In the genomic region with DNA sequence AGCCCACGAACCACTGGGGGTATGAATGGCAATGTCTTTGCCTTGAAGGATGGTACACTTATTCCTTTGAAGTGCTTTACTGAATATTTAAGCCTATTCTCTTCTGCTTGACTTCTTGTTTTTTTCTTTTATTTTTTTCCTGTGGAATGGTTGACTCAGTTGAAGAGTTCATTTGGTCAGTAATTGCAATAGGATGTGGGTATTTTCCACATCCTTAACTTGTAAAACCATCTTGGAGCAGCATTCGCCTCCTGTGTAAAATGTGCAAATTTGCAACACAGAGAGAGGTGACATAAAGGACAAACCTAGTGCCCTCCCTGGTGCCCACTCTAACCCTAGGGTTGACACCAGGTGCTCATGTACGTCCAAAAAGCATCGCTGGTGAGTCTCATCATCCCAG, we compare ENCODE assay signal across 29 cellular contexts.
DNase-seq lines count a peak whose midpoint lies in the region; ATAC-seq and TF ChIP-seq lines count a peak whose summit lies in the region.
"Had no signal": no experiment of that assay in that cellular context is flagged by ENCODE, and none has a peak within 500 bp of the region (broad histone marks: within the 10 kb centered on the region; RNA-seq: fewer than 3 reads in every experiment).

No MANE protein-coding gene starts in this region.

- H3K27me3 ChIP-seq in PC-3 (ENCODE audit: low read length) = no peaks in the 10 kb centered on the region
- H3K27me3 ChIP-seq: BLaER1, neural progenitor cell, testis had no signal

- BruUV-seq in PC-3 (replicated peaks; lab: Mats Ljungman, UMichigan) = no TSS peak

- POLR2A ChIA-PET in PC-3 (lab: Charles Lee; ENCODE audit: unreplicated experiment) = interaction anchor here (0.6 kb wide), 1 partner anchor 264 kb away, joined by 6 read pairs; no protein-coding TSS in a partner anchor
- POLR2A ChIA-PET in activated naive CD8-positive, alpha-beta T cell treated with anti-CD3 and anti-CD28 coated beads, Interleukin-2, amount 10 ng/mL, durations not matched to agents 7 days and 5 days (lab: Charles Lee) = interaction anchor here (0.7 to 4.1 kb wide), 4 partner anchors 20 to 345 kb away, joined by 3 to 24 read pairs (median 4); no protein-coding TSS in a partner anchor

- no peak for TF ChIP-seq CTCF in PC-3 (conservative IDR thresholded peaks at IDR 0.05; ENCODE audit: low read depth, low read length)

- no peaks in the 10 kb centered on the region for H4K20me1 ChIP-seq in PC-3 (ENCODE audit: low read length)
- H4K20me1 ChIP-seq: BLaER1 had no signal

- CTCF ChIA-PET in PC-3 (lab: Charles Lee) = no interaction called here

- H3K27me3 Mint-ChIP-seq in activated naive CD8-positive, alpha-beta T cell treated with anti-CD3 and anti-CD28 coated beads, Interleukin-2, amount 10 ng/mL, durations not matched to agents 7 days and 5 days = no peaks in the 10 kb centered on the region

- H3K4me2 ChIP-seq in PC-3 (ENCODE audit: low read length) = no peak overlapping the region
- H3K4me2 ChIP-seq: BLaER1, KMS-11, neural progenitor cell had no signal

- peaks cover 24% of the 10 kb centered on the region for H3K4me1 ChIP-seq in PC-3 (ENCODE audit: insufficient read depth, low read length)
- H3K4me1 ChIP-seq: parathyroid adenoma, testis had no signal

- no peak overlapping the region for H2AFZ ChIP-seq in PC-3 (ENCODE audit: low read length)
- H2AFZ ChIP-seq: neural progenitor cell, parathyroid adenoma had no signal

- no peaks in the 10 kb centered on the region for H3K36me3 ChIP-seq in PC-3 (ENCODE audit: low read depth, low read length)
- H3K36me3 ChIP-seq: BLaER1, neural progenitor cell, WERI-Rb-1 had no signal

- DNase-seq in activated naive CD4-positive, alpha-beta T cell treated with anti-CD3 and anti-CD28 coated beads, Interleukin-2, amount 50 U/mL, for 72 hours (ENCODE audit: low spot score in 2 of 2) = no peak
- no peak for DNase-seq in activated naive CD4-positive, alpha-beta T cell treated with Interleukin-2 at 50 U/mL for 16 hours
- DNase-seq in PC-3 (no peak), midbrain (lab: John Stamatoyannopoulos, UW) (no peak), occipital lobe (lab: John Stamatoyannopoulos, UW) (no peak)
- DNase-seq in activated naive CD8-positive, alpha-beta T cell treated with anti-CD3 and anti-CD28 coated beads, Interleukin-2, amount 10 ng/mL, durations not matched to agents 7 days and 5 days = no peak
- DNase-seq in stimulated activated effector memory CD8-positive, alpha-beta T cell treated with anti-CD3 and anti-CD28 coated beads, Interleukin-12 subunit alpha, Interleukin-12 subunit beta, amount 100 ng/mL, for 72 hours (ENCODE audit: low spot score in 2 of 2) = no peak
- DNase-seq in activated CD4-positive, CD25-positive, alpha-beta regulatory T cell (lab: John Stamatoyannopoulos, UW) = no peak
- DNase-seq: activated gamma-delta T cell treated with Interleukin-2 at 50 U/mL for 16 hours; amygdala; Caco-2; GF-D8; HCEC 1CT; NCI-H1417 treated with DMSO at 0.1 percent for 48 hours; NCI-H2029 treated with DMSO at 0.1 percent for 48 hours; NCI-H526 treated with DMSO at 0.1 percent for 48 hours; NK-92 treated with Interleukin-12 subunit alpha and Interleukin-12 subunit beta, amount 100 ng/mL, for 24 hours; retina; stimulated activated naive CD4-positive, alpha-beta T cell; T1000; testis; WERI-Rb-1 had no signal

- no peak overlapping the region for H3K27ac ChIP-seq in PC-3 (ENCODE audit: low read length)
- H3K27ac ChIP-seq: BLaER1, KMS-11, neural progenitor cell, parathyroid adenoma, testis, WERI-Rb-1 had no signal

- intact Hi-C loops in PC-3 (cut with micrococcal nuclease) = no loop called here

- H3K79me2 ChIP-seq in PC-3 (ENCODE audit: low read length) = no peaks in the 10 kb centered on the region
- H3K79me2 ChIP-seq: parathyroid adenoma had no signal

- peaks cover 0 to 6% of the 10 kb centered on the region in 2 donors for H3K9me3 Mint-ChIP-seq in activated naive CD4-positive, alpha-beta T cell treated with anti-CD3 and anti-CD28 coated beads, Interleukin-2, amount 50 U/mL, for 72 hours
- no peaks in the 10 kb centered on the region for H3K9me3 Mint-ChIP-seq in activated naive CD8-positive, alpha-beta T cell treated with anti-CD3 and anti-CD28 coated beads, Interleukin-2, amount 10 ng/mL, durations not matched to agents 7 days and 5 days
- no peaks in the 10 kb centered on the region for H3K9me3 Mint-ChIP-seq in stimulated activated effector memory CD8-positive, alpha-beta T cell treated with anti-CD3 and anti-CD28 coated beads, Interleukin-12 subunit alpha, Interleukin-12 subunit beta, amount 100 ng/mL, for 72 hours
- H3K9me3 Mint-ChIP-seq: neural progenitor cell had no signal

- H3K9me2 ChIP-seq in PC-3 (replicated peaks; ENCODE audit: low read length) = no peaks in the 10 kb centered on the region

- H3F3A ChIP-seq in PC-3 (ENCODE audit: low read length, unreplicated experiment) = no peaks in the 10 kb centered on the region

- H3K4me1 Mint-ChIP-seq in activated naive CD8-positive, alpha-beta T cell treated with anti-CD3 and anti-CD28 coated beads, Interleukin-2, amount 10 ng/mL, durations not matched to agents 7 days and 5 days = peaks cover 63% of the 10 kb centered on the region
- peaks cover 69% of the 10 kb centered on the region for H3K4me1 Mint-ChIP-seq in stimulated activated effector memory CD8-positive, alpha-beta T cell treated with anti-CD3 and anti-CD28 coated beads, Interleukin-12 subunit alpha, Interleukin-12 subunit beta, amount 100 ng/mL, for 72 hours

- no peak for ATAC-seq in activated naive CD4-positive, alpha-beta T cell treated with anti-CD3 and anti-CD28 coated beads, Interleukin-2, amount 50 U/mL, for 72 hours
- ATAC-seq in PC-3 = peak; percentile 25
- no peak for ATAC-seq in activated naive CD8-positive, alpha-beta T cell treated with anti-CD3 and anti-CD28 coated beads, Interleukin-2, amount 10 ng/mL, durations not matched to agents 7 days and 5 days (ENCODE audit: low read depth)
- no peak for ATAC-seq in stimulated activated effector memory CD8-positive, alpha-beta T cell treated with anti-CD3 and anti-CD28 coated beads, Interleukin-12 subunit alpha, Interleukin-12 subunit beta, amount 100 ng/mL, for 72 hours
- ATAC-seq: left lobe of liver, SK-N-SH treated with all-trans-retinoic acid at 6 μM for 48 hours had no signal

- no peaks in the 10 kb centered on the region for H3K9me3 ChIP-seq in PC-3 (ENCODE audit: low read length)
- H3K9me3 ChIP-seq: BLaER1, Caco-2, testis had no signal

- peak overlapping the region; percentile 82 for H3K4me3 Mint-ChIP-seq in activated naive CD8-positive, alpha-beta T cell treated with anti-CD3 and anti-CD28 coated beads, Interleukin-2, amount 10 ng/mL, durations not matched to agents 7 days and 5 days
- peak overlapping the region; percentile 56 for H3K4me3 Mint-ChIP-seq in stimulated activated effector memory CD8-positive, alpha-beta T cell treated with anti-CD3 and anti-CD28 coated beads, Interleukin-12 subunit alpha, Interleukin-12 subunit beta, amount 100 ng/mL, for 72 hours
- H3K4me3 Mint-ChIP-seq: neural progenitor cell had no signal

- H3K4me3 ChIP-seq in PC-3 (ENCODE audit: low read length) = no peak overlapping the region
- H3K4me3 ChIP-seq: BLaER1, neural progenitor cell, skin epidermis, testis had no signal

- H3K36me3 Mint-ChIP-seq in activated naive CD4-positive, alpha-beta T cell treated with anti-CD3 and anti-CD28 coated beads, Interleukin-2, amount 50 U/mL, for 72 hours = no peaks in the 10 kb centered on the region
- no peaks in the 10 kb centered on the region for H3K36me3 Mint-ChIP-seq in activated naive CD8-positive, alpha-beta T cell treated with anti-CD3 and anti-CD28 coated beads, Interleukin-2, amount 10 ng/mL, durations not matched to agents 7 days and 5 days
- no peaks in the 10 kb centered on the region for H3K36me3 Mint-ChIP-seq in stimulated activated effector memory CD8-positive, alpha-beta T cell treated with anti-CD3 and anti-CD28 coated beads, Interleukin-12 subunit alpha, Interleukin-12 subunit beta, amount 100 ng/mL, for 72 hours
- H3K36me3 Mint-ChIP-seq: neural progenitor cell had no signal

- H3K9ac ChIP-seq in PC-3 (ENCODE audit: low read length) = no peak overlapping the region
- H3K9ac ChIP-seq: BLaER1, KMS-11, neural progenitor cell, parathyroid adenoma had no signal

- peak overlapping the region; percentile 30 to 90 for H3K27ac Mint-ChIP-seq in activated naive CD4-positive, alpha-beta T cell treated with anti-CD3 and anti-CD28 coated beads, Interleukin-2, amount 50 U/mL, for 72 hours
- peak overlapping the region; percentile 90 for H3K27ac Mint-ChIP-seq in activated naive CD8-positive, alpha-beta T cell treated with anti-CD3 and anti-CD28 coated beads, Interleukin-2, amount 10 ng/mL, durations not matched to agents 7 days and 5 days
- peak overlapping the region; percentile 91 for H3K27ac Mint-ChIP-seq in stimulated activated effector memory CD8-positive, alpha-beta T cell treated with anti-CD3 and anti-CD28 coated beads, Interleukin-12 subunit alpha, Interleukin-12 subunit beta, amount 100 ng/mL, for 72 hours
- H3K27ac Mint-ChIP-seq: neural progenitor cell had no signal
